In genomic region chr2:223901311-223901710, GRCh38 we compare ENCODE assay signal across 19 cellular contexts. TPM values are rescaled to one million over a fixed set of nuclear protein-coding genes. Genes with fewer than 3 reads are reported as not detected.
DNase-seq lines count a peak whose midpoint lies in the region; ATAC-seq lines count a peak whose summit lies in the region.
"Had no signal": no experiment of that assay in that cellular context is flagged by ENCODE, and none has a peak within 500 bp of the region (broad histone marks: within the 10 kb centered on the region; RNA-seq: fewer than 3 reads in every experiment).

No MANE protein-coding gene starts in this region.

- H3K36me3 Mint-ChIP-seq in activated T-cell treated with anti-CD3 and anti-CD28 coated beads, Interleukin-2, amount 50 U/mL, for 24 hours (ENCODE audit: low read depth) = peaks cover 79% of the 10 kb centered on the region
- H3K36me3 Mint-ChIP-seq in stimulated activated effector memory CD8-positive, alpha-beta T cell treated with anti-CD3 and anti-CD28 coated beads, Interleukin-12 subunit alpha, Interleukin-12 subunit beta, amount 100 ng/mL, for 72 hours = peaks cover 81% of the 10 kb centered on the region
- H3K36me3 Mint-ChIP-seq: IgD-negative memory B cell had no signal

- H3K4me3 Mint-ChIP-seq in activated T-cell treated with anti-CD3 and anti-CD28 coated beads, Interleukin-2, amount 50 U/mL, for 24 hours = no peak overlapping the region
- H3K4me3 Mint-ChIP-seq in stimulated activated effector memory CD8-positive, alpha-beta T cell treated with anti-CD3 and anti-CD28 coated beads, Interleukin-12 subunit alpha, Interleukin-12 subunit beta, amount 100 ng/mL, for 72 hours = no peak overlapping the region
- H3K4me3 Mint-ChIP-seq: CD8-positive, alpha-beta memory T cell; H9; IgD-negative memory B cell had no signal

- peak overlapping the region; percentile 12 for H3K27ac Mint-ChIP-seq in activated T-cell treated with anti-CD3 and anti-CD28 coated beads, Interleukin-2, amount 50 U/mL, for 24 hours
- peak overlapping the region; percentile 50 for H3K27ac Mint-ChIP-seq in stimulated activated effector memory CD8-positive, alpha-beta T cell treated with anti-CD3 and anti-CD28 coated beads, Interleukin-12 subunit alpha, Interleukin-12 subunit beta, amount 100 ng/mL, for 72 hours
- H3K27ac Mint-ChIP-seq: CD8-positive, alpha-beta memory T cell; H9 had no signal

- ATAC-seq in left lobe of liver (peak; percentile 49), GM19328 (IDR thresholded peaks at IDR 0.05; ENCODE audit: unreplicated experiment) (no peak), GM19467 (IDR thresholded peaks at IDR 0.05; ENCODE audit: unreplicated experiment) (no peak)
- no peak for ATAC-seq in stimulated activated effector memory CD8-positive, alpha-beta T cell treated with anti-CD3 and anti-CD28 coated beads, Interleukin-12 subunit alpha, Interleukin-12 subunit beta, amount 100 ng/mL, for 72 hours
- ATAC-seq: Right ventricle myocardium inferior had no signal

- H3K9me3 Mint-ChIP-seq in activated T-cell treated with anti-CD3 and anti-CD28 coated beads, Interleukin-2, amount 50 U/mL, for 24 hours = no peaks in the 10 kb centered on the region
- no peaks in the 10 kb centered on the region for H3K9me3 Mint-ChIP-seq in stimulated activated effector memory CD8-positive, alpha-beta T cell treated with anti-CD3 and anti-CD28 coated beads, Interleukin-12 subunit alpha, Interleukin-12 subunit beta, amount 100 ng/mL, for 72 hours
- H3K9me3 Mint-ChIP-seq: CD8-positive, alpha-beta memory T cell; H9 had no signal

- peaks cover 19% of the 10 kb centered on the region for H3K4me1 Mint-ChIP-seq in activated T-cell treated with anti-CD3 and anti-CD28 coated beads, Interleukin-2, amount 50 U/mL, for 24 hours (ENCODE audit: low read depth)
- H3K4me1 Mint-ChIP-seq in stimulated activated effector memory CD8-positive, alpha-beta T cell treated with anti-CD3 and anti-CD28 coated beads, Interleukin-12 subunit alpha, Interleukin-12 subunit beta, amount 100 ng/mL, for 72 hours = peaks cover 21% of the 10 kb centered on the region
- H3K4me1 Mint-ChIP-seq: H9 had no signal

- no peak for DNase-seq in activated T-cell treated with anti-CD3 and anti-CD28 coated beads, Interleukin-2, amount 50 U/mL, for 24 hours
- DNase-seq in activated T-cell treated with anti-CD3 and anti-CD28 coated beads, Interleukin-2, amount 50 U/mL, for 48 hours = no peak
- DNase-seq in NCI-H1694 treated with DMSO at 0.1 percent for 48 hours (lab: John Stamatoyannopoulos, UW) (peak; percentile 62), left lobe of liver (ENCODE audit: low spot score) (no peak), HCEC 1CT (no peak)
- DNase-seq in stimulated activated effector memory CD8-positive, alpha-beta T cell treated with anti-CD3 and anti-CD28 coated beads, Interleukin-12 subunit alpha, Interleukin-12 subunit beta, amount 100 ng/mL, for 72 hours (ENCODE audit: low spot score in 2 of 2) = no peak
- DNase-seq: CD8-positive, alpha-beta memory T cell; DMS79 treated with DMSO at 0.1 percent for 48 hours; H9; Karpas-422; NCI-H1092; NCI-H1436 treated with DMSO at 0.1 percent for 48 hours; NCI-H2081; NCI-H748 treated with DMSO at 0.1 percent for 48 hours; NK-92 treated with Interleukin-12 subunit alpha and Interleukin-12 subunit beta, amount 100 ng/mL, for 24 hours had no signal

- no peaks in the 10 kb centered on the region for H3K27me3 Mint-ChIP-seq in activated T-cell treated with anti-CD3 and anti-CD28 coated beads, Interleukin-2, amount 50 U/mL, for 24 hours
- H3K27me3 Mint-ChIP-seq: CD8-positive, alpha-beta memory T cell; IgD-negative memory B cell had no signal

RNA-seq across cellular contexts. Expression of gene WDFY1, which starts 43.8 kb away (rescaled TPM):
- 16.4 TPM for total RNA-seq in left lobe of liver

RNA-seq across cellular contexts. Expression of gene MRPL44, which starts 56.0 kb away (rescaled TPM):
- total RNA-seq in left lobe of liver = 22.0 TPM
